ENCODE assay signal across 1 cellular context in the genomic region with DNA sequence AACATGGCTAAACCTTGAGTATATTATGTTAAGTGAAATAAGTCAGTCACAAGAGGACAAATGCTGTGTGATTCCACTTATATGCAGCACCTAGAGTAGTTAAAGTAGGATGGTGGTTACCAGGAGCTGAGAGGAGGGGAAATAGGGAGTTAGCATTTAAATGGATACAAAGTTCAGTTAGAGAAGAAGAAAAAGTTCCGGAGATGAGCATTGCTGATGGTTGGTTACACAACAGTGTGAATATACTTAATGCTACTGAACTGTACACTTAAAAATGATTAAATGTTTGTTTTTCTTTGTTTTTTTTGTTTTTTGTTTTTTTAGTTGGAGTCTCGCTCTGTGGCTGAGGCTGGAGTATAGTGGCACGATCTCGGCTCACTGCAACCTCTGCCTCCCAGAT.
TF ChIP-seq lines count a peak whose summit lies in the region.

No MANE protein-coding gene starts in this region.

TF ChIP-seq in HepG2, 621 proteins besides CTCF, POLR2A, EP300 and RAD21 (continued from another document and continues in another):
- TF ChIP-seq, protein P1, sequence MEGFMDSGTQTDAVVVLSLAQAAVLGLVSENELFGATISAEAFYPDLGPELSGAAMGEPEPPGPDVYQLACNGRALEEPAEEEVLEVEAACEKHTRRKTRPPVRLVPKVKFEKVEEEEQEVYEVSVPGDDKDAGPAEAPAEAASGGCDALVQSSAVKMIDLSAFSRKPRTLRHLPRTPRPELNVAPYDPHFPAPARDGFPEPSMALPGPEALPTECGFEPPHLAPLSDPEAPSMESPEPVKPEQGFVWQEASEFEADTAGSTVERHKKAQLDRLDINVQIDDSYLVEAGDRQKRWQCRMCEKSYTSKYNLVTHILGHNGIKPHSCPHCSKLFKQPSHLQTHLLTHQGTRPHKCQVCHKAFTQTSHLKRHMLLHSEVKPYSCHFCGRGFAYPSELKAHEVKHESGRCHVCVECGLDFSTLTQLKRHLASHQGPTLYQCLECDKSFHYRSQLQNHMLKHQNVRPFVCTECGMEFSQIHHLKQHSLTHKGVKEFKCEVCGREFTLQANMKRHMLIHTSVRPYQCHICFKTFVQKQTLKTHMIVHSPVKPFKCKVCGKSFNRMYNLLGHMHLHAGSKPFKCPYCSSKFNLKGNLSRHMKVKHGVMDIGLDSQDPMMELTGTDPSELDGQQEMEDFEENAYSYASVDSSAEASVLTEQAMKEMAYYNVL (CRISPR knock-in tag; IDR thresholded peaks at IDR 0.05; ENCODE audit: borderline replicate concordance): 0 out of 2 replicates have a peak, but pooled peaks have one; percentile 29
- TF ChIP-seq, protein P2, sequence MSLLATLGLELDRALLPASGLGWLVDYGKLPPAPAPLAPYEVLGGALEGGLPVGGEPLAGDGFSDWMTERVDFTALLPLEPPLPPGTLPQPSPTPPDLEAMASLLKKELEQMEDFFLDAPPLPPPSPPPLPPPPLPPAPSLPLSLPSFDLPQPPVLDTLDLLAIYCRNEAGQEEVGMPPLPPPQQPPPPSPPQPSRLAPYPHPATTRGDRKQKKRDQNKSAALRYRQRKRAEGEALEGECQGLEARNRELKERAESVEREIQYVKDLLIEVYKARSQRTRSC (CRISPR knock-in tag; IDR thresholded peaks at IDR 0.05; ENCODE audit: low read depth): no peak
- TF ChIP-seq, protein P3, sequence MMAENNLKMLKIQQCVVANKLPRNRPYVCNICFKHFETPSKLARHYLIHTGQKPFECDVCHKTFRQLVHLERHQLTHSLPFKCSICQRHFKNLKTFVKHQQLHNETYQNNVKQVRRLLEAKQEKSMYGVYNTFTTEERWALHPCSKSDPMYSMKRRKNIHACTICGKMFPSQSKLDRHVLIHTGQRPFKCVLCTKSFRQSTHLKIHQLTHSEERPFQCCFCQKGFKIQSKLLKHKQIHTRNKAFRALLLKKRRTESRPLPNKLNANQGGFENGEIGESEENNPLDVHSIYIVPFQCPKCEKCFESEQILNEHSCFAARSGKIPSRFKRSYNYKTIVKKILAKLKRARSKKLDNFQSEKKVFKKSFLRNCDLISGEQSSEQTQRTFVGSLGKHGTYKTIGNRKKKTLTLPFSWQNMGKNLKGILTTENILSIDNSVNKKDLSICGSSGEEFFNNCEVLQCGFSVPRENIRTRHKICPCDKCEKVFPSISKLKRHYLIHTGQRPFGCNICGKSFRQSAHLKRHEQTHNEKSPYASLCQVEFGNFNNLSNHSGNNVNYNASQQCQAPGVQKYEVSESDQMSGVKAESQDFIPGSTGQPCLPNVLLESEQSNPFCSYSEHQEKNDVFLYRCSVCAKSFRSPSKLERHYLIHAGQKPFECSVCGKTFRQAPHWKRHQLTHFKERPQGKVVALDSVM (CRISPR knock-in tag; IDR thresholded peaks at IDR 0.05): 0 out of 2 replicates have a peak, but pooled peaks have one; percentile 42
- TF ChIP-seq DNMT1 (CRISPR knock-in tag; IDR thresholded peaks at IDR 0.05) (no peak), ZSCAN20 (CRISPR knock-in tag; IDR thresholded peaks at IDR 0.05; ENCODE audit: borderline replicate concordance) (no peak), ZNF749 (CRISPR knock-in tag; IDR thresholded peaks at IDR 0.05; ENCODE audit: borderline replicate concordance) (no peak), TBP (CRISPR knock-in tag; IDR thresholded peaks at IDR 0.05) (no peak), HNF4G (IDR thresholded peaks at IDR 0.05; ENCODE audit: borderline replicate concordance, low read depth, low read length) (peak; percentile 23; the same call in 1 of the 2 replicates), HNF4G (CRISPR knock-in tag; IDR thresholded peaks at IDR 0.05; ENCODE audit: borderline replicate concordance, low read depth) (no peak), ZNF234 (CRISPR knock-in tag; conservative IDR thresholded peaks at IDR 0.05) (no peak), HNF4A (CRISPR knock-in tag; IDR thresholded peaks at IDR 0.05) (peak; percentile 72), TBX2 (CRISPR knock-in tag; IDR thresholded peaks at IDR 0.05; ENCODE audit: borderline replicate concordance) (no peak), FIP1L1 (IDR thresholded peaks at IDR 0.05; ENCODE audit: borderline replicate concordance, insufficient read depth, low read depth, low read length) (no peak), RXRB (CRISPR knock-in tag; IDR thresholded peaks at IDR 0.05; ENCODE audit: borderline replicate concordance) (peak; percentile 47; the same call in 1 of the 2 replicates), ZBTB7A (CRISPR knock-in tag; IDR thresholded peaks at IDR 0.05) (no peak), ZNF350 (CRISPR knock-in tag; IDR thresholded peaks at IDR 0.05; ENCODE audit: borderline replicate concordance, low read depth) (no peak), KLF13 (CRISPR knock-in tag; IDR thresholded peaks at IDR 0.05) (no peak), IKZF1 (IDR thresholded peaks at IDR 0.05) (no peak), PHF8 (CRISPR knock-in tag; IDR thresholded peaks at IDR 0.05) (no peak), ZNF451 (CRISPR knock-in tag; IDR thresholded peaks at IDR 0.05) (no peak), SALL2 (CRISPR knock-in tag; IDR thresholded peaks at IDR 0.05) (no peak), MAFG (CRISPR knock-in tag; IDR thresholded peaks at IDR 0.05) (no peak), KAT7 (CRISPR knock-in tag; IDR thresholded peaks at IDR 0.05; ENCODE audit: borderline replicate concordance) (no peak), RFXAP (CRISPR knock-in tag; IDR thresholded peaks at IDR 0.05; ENCODE audit: borderline replicate concordance) (no peak), SOX5 (CRISPR knock-in tag; IDR thresholded peaks at IDR 0.05; ENCODE audit: borderline replicate concordance) (peak; percentile 29; the same call in 1 of the 2 replicates), THAP11 (CRISPR knock-in tag; IDR thresholded peaks at IDR 0.05) (no peak), TOE1 (CRISPR knock-in tag; IDR thresholded peaks at IDR 0.05) (no peak), PCBP2 (optimal IDR thresholded peaks at IDR 0.05; ENCODE audit: low read depth, low read length, poor library complexity, severe bottlenecking) (no peak), TCF7L2 (IDR thresholded peaks at IDR 0.05; ENCODE audit: low read depth, low read length) (no peak), CCDC6 (CRISPR knock-in tag; IDR thresholded peaks at IDR 0.05) (no peak), ZNF777 (CRISPR knock-in tag; IDR thresholded peaks at IDR 0.05) (no peak), RNF2 (conservative IDR thresholded peaks at IDR 0.05; ENCODE audit: low read depth) (no peak)
- TF ChIP-seq, protein P4, sequence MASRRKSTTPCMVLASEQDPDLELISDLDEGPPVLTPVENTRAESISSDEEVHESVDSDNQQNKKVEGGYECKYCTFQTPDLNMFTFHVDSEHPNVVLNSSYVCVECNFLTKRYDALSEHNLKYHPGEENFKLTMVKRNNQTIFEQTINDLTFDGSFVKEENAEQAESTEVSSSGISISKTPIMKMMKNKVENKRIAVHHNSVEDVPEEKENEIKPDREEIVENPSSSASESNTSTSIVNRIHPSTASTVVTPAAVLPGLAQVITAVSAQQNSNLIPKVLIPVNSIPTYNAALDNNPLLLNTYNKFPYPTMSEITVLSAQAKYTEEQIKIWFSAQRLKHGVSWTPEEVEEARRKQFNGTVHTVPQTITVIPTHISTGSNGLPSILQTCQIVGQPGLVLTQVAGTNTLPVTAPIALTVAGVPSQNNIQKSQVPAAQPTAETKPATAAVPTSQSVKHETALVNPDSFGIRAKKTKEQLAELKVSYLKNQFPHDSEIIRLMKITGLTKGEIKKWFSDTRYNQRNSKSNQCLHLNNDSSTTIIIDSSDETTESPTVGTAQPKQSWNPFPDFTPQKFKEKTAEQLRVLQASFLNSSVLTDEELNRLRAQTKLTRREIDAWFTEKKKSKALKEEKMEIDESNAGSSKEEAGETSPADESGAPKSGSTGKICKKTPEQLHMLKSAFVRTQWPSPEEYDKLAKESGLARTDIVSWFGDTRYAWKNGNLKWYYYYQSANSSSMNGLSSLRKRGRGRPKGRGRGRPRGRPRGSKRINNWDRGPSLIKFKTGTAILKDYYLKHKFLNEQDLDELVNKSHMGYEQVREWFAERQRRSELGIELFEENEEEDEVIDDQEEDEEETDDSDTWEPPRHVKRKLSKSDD (CRISPR knock-in tag; IDR thresholded peaks at IDR 0.05; ENCODE audit: low read depth): no peak
- TF ChIP-seq, protein P5, sequence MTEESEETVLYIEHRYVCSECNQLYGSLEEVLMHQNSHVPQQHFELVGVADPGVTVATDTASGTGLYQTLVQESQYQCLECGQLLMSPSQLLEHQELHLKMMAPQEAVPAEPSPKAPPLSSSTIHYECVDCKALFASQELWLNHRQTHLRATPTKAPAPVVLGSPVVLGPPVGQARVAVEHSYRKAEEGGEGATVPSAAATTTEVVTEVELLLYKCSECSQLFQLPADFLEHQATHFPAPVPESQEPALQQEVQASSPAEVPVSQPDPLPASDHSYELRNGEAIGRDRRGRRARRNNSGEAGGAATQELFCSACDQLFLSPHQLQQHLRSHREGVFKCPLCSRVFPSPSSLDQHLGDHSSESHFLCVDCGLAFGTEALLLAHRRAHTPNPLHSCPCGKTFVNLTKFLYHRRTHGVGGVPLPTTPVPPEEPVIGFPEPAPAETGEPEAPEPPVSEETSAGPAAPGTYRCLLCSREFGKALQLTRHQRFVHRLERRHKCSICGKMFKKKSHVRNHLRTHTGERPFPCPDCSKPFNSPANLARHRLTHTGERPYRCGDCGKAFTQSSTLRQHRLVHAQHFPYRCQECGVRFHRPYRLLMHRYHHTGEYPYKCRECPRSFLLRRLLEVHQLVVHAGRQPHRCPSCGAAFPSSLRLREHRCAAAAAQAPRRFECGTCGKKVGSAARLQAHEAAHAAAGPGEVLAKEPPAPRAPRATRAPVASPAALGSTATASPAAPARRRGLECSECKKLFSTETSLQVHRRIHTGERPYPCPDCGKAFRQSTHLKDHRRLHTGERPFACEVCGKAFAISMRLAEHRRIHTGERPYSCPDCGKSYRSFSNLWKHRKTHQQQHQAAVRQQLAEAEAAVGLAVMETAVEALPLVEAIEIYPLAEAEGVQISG (CRISPR knock-in tag; IDR thresholded peaks at IDR 0.05): no peak
- TF ChIP-seq, protein P6, sequence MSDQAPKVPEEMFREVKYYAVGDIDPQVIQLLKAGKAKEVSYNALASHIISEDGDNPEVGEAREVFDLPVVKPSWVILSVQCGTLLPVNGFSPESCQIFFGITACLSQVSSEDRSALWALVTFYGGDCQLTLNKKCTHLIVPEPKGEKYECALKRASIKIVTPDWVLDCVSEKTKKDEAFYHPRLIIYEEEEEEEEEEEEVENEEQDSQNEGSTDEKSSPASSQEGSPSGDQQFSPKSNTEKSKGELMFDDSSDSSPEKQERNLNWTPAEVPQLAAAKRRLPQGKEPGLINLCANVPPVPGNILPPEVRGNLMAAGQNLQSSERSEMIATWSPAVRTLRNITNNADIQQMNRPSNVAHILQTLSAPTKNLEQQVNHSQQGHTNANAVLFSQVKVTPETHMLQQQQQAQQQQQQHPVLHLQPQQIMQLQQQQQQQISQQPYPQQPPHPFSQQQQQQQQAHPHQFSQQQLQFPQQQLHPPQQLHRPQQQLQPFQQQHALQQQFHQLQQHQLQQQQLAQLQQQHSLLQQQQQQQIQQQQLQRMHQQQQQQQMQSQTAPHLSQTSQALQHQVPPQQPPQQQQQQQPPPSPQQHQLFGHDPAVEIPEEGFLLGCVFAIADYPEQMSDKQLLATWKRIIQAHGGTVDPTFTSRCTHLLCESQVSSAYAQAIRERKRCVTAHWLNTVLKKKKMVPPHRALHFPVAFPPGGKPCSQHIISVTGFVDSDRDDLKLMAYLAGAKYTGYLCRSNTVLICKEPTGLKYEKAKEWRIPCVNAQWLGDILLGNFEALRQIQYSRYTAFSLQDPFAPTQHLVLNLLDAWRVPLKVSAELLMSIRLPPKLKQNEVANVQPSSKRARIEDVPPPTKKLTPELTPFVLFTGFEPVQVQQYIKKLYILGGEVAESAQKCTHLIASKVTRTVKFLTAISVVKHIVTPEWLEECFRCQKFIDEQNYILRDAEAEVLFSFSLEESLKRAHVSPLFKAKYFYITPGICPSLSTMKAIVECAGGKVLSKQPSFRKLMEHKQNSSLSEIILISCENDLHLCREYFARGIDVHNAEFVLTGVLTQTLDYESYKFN (CRISPR knock-in tag; conservative IDR thresholded peaks at IDR 0.05): peak; percentile 62
- TF ChIP-seq, protein P7, sequence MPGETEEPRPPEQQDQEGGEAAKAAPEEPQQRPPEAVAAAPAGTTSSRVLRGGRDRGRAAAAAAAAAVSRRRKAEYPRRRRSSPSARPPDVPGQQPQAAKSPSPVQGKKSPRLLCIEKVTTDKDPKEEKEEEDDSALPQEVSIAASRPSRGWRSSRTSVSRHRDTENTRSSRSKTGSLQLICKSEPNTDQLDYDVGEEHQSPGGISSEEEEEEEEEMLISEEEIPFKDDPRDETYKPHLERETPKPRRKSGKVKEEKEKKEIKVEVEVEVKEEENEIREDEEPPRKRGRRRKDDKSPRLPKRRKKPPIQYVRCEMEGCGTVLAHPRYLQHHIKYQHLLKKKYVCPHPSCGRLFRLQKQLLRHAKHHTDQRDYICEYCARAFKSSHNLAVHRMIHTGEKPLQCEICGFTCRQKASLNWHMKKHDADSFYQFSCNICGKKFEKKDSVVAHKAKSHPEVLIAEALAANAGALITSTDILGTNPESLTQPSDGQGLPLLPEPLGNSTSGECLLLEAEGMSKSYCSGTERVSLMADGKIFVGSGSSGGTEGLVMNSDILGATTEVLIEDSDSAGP (CRISPR knock-in tag; IDR thresholded peaks at IDR 0.05; ENCODE audit: borderline replicate concordance): no peak
- TF ChIP-seq, protein P8, sequence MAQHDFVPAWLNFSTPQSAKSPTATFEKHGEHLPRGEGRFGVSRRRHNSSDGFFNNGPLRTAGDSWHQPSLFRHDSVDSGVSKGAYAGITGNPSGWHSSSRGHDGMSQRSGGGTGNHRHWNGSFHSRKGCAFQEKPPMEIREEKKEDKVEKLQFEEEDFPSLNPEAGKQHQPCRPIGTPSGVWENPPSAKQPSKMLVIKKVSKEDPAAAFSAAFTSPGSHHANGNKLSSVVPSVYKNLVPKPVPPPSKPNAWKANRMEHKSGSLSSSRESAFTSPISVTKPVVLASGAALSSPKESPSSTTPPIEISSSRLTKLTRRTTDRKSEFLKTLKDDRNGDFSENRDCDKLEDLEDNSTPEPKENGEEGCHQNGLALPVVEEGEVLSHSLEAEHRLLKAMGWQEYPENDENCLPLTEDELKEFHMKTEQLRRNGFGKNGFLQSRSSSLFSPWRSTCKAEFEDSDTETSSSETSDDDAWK (CRISPR knock-in tag; IDR thresholded peaks at IDR 0.05): no peak
- TF ChIP-seq, protein P9, sequence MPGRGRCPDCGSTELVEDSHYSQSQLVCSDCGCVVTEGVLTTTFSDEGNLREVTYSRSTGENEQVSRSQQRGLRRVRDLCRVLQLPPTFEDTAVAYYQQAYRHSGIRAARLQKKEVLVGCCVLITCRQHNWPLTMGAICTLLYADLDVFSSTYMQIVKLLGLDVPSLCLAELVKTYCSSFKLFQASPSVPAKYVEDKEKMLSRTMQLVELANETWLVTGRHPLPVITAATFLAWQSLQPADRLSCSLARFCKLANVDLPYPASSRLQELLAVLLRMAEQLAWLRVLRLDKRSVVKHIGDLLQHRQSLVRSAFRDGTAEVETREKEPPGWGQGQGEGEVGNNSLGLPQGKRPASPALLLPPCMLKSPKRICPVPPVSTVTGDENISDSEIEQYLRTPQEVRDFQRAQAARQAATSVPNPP (CRISPR knock-in tag; IDR thresholded peaks at IDR 0.05): no peak
- TF ChIP-seq, protein P10, sequence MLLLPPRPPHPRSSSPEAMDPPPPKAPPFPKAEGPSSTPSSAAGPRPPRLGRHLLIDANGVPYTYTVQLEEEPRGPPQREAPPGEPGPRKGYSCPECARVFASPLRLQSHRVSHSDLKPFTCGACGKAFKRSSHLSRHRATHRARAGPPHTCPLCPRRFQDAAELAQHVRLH (CRISPR knock-in tag; IDR thresholded peaks at IDR 0.05; ENCODE audit: borderline replicate concordance, low read depth): no peak
